Comparison of ENCODE assay signal across 13 cellular contexts in the genomic region with DNA sequence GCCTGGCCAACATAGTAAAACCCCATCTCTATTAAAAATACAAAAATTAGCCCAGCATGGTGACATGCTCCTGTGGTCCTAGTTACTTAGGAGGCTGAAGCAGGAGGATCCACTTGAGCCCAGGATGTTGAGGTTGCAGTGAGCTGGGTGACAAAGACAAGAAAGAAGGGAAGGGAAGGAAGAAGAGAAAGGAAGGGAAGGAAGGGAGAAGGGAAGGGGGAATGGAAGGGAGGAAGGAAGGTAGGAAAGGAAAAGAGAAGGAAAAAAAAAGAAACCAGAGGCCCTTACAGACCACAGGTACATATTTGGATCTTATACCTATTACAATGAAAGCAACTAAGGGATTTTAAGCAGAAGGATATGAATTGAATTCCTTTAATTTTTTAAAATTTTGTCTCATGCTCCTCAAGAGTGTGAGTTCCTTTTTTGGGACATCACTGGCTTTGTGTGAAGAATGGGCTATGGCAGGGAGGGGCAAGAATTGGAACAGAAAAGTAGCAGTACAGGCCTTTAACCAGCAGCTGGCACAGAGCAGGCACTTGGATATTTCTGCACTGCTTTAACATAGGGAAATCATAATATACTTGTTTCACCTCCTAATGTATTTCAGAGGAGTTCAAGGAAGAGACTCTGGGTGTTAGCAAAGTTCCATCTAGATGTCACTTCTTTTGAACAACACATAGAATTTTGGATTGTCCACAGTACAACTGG. TPM values are rescaled to one million over a fixed set of nuclear protein-coding genes. Genes with fewer than 3 reads are reported as not detected.
DNase-seq lines count a peak whose midpoint lies in the region; ATAC-seq and TF ChIP-seq lines count a peak whose summit lies in the region.
"Had no signal": no experiment of that assay in that cellular context is flagged by ENCODE, and none has a peak within 500 bp of the region (broad histone marks: within the 10 kb centered on the region; RNA-seq: fewer than 3 reads in every experiment).

No MANE protein-coding gene starts in this region.

- no peaks in the 10 kb centered on the region for H3K9me3 Mint-ChIP-seq in activated naive CD4-positive, alpha-beta T cell treated with anti-CD3 and anti-CD28 coated beads for 36 hours
- no peaks in the 10 kb centered on the region for H3K9me3 Mint-ChIP-seq in activated CD8-positive, alpha-beta T cell treated with anti-CD3 and anti-CD28 coated beads, Interleukin-2, amount 10 ng/mL, durations not matched to agents 7 days and 5 days (ENCODE audit: insufficient read depth)
- H3K9me3 Mint-ChIP-seq: mesothelial cell of epicardium had no signal

- peak; percentile 31 for TF ChIP-seq CTCF in fibroblast of the aortic adventitia (IDR thresholded peaks at IDR 0.05; ENCODE audit: insufficient read depth, low read length)
- TF ChIP-seq CTCF in transverse colon (IDR thresholded peaks at IDR 0.05) = no peak

- no peaks in the 10 kb centered on the region for H3K27me3 ChIP-seq in transverse colon
- H3K27me3 ChIP-seq: dorsolateral prefrontal cortex had no signal

- peak overlapping the region; percentile 84 for H3K27ac Mint-ChIP-seq in activated naive CD4-positive, alpha-beta T cell treated with anti-CD3 and anti-CD28 coated beads for 36 hours
- H3K27ac Mint-ChIP-seq in activated CD8-positive, alpha-beta T cell treated with anti-CD3 and anti-CD28 coated beads, Interleukin-2, amount 10 ng/mL, durations not matched to agents 7 days and 5 days = peak overlapping the region; percentile 97
- H3K27ac Mint-ChIP-seq: mesothelial cell of epicardium had no signal

- POLR2A ChIA-PET in activated CD8-positive, alpha-beta T cell treated with anti-CD3 and anti-CD28 coated beads, Interleukin-2, amount 10 ng/mL, durations not matched to agents 7 days and 5 days (lab: Charles Lee) = interaction anchor here (1.0 to 4.2 kb wide), 4 partner anchors 14 to 60 kb away, joined by 3 to 24 read pairs (median 10); no protein-coding TSS in a partner anchor

- intact Hi-C loops in activated naive CD4-positive, alpha-beta T cell treated with anti-CD3 and anti-CD28 coated beads for 36 hours (cut with micrococcal nuclease) = loop anchor here (10.0 kb wide), 1 partner anchor 763 kb away; no protein-coding TSS in a partner anchor
- intact Hi-C loops in transverse colon (cut with DNase I; ENCODE audit: low total_unique reads) = no loop called here

- peak overlapping the region; percentile 2 to 57 (median 31) for H3K27ac ChIP-seq in transverse colon
- H3K27ac ChIP-seq: dorsolateral prefrontal cortex had no signal

- no peak for DNase-seq in activated naive CD4-positive, alpha-beta T cell treated with anti-CD3 and anti-CD28 coated beads for 36 hours
- DNase-seq in activated naive CD4-positive, alpha-beta T cell treated with anti-CD3 and anti-CD28 coated beads, Interleukin-2, amount 50 U/mL, for 16 hours = no peak
- DNase-seq in activated CD8-positive, alpha-beta T cell treated with anti-CD3 and anti-CD28 coated beads, Interleukin-2, amount 10 ng/mL, durations not matched to agents 7 days and 5 days = no peak
- DNase-seq in fibroblast of the aortic adventitia (ENCODE audit: low read depth) (no peak), transverse colon (no peak), kidney glomerular epithelial cell (lab: John Stamatoyannopoulos, UW) (no peak)
- DNase-seq: dorsolateral prefrontal cortex, hippocampal formation, NCI-H1092, NCI-H774 had no signal

- no peaks in the 10 kb centered on the region for H3K9me3 ChIP-seq in transverse colon

- peaks cover 30% of the 10 kb centered on the region for H3K36me3 Mint-ChIP-seq in activated naive CD4-positive, alpha-beta T cell treated with anti-CD3 and anti-CD28 coated beads for 36 hours (ENCODE audit: low read depth)
- peaks cover 73% of the 10 kb centered on the region for H3K36me3 Mint-ChIP-seq in activated CD8-positive, alpha-beta T cell treated with anti-CD3 and anti-CD28 coated beads, Interleukin-2, amount 10 ng/mL, durations not matched to agents 7 days and 5 days (ENCODE audit: low read depth)

- no peaks in the 10 kb centered on the region for H3K27me3 Mint-ChIP-seq in activated naive CD4-positive, alpha-beta T cell treated with anti-CD3 and anti-CD28 coated beads for 36 hours (ENCODE audit: low read depth)
- H3K27me3 Mint-ChIP-seq in activated CD8-positive, alpha-beta T cell treated with anti-CD3 and anti-CD28 coated beads, Interleukin-2, amount 10 ng/mL, durations not matched to agents 7 days and 5 days (ENCODE audit: low read depth) = no peaks in the 10 kb centered on the region

- no peak for ATAC-seq in activated CD8-positive, alpha-beta T cell treated with anti-CD3 and anti-CD28 coated beads, Interleukin-2, amount 10 ng/mL, durations not matched to agents 7 days and 5 days
- ATAC-seq in GM18517 (IDR thresholded peaks at IDR 0.05; ENCODE audit: unreplicated experiment) (no peak), HG02870 (IDR thresholded peaks at IDR 0.05; ENCODE audit: unreplicated experiment) (no peak)

- CTCF ChIA-PET in activated naive CD4-positive, alpha-beta T cell treated with anti-CD3 and anti-CD28 coated beads for 36 hours (lab: Charles Lee) = interaction anchor here (1.1 to 1.2 kb wide), 2 partner anchors 15 to 85 kb away, joined by 4 to 5 read pairs; partner anchors contain the start of gene RSL24D1
- CTCF ChIA-PET in activated CD8-positive, alpha-beta T cell treated with anti-CD3 and anti-CD28 coated beads, Interleukin-2, amount 10 ng/mL, durations not matched to agents 7 days and 5 days (lab: Charles Lee) = interaction anchor here (0.9 to 2.5 kb wide), 14 partner anchors 10 to 65 kb away, joined by 3 to 11 read pairs (median 4); no protein-coding TSS in a partner anchor

- no peak for TF ChIP-seq EP300 in transverse colon (IDR thresholded peaks at IDR 0.05; ENCODE audit: low read depth)

- no peak overlapping the region for H3K4me3 ChIP-seq in fibroblast of the aortic adventitia (ENCODE audit: low read depth, low read length)
- no peak overlapping the region for H3K4me3 ChIP-seq in transverse colon
- H3K4me3 ChIP-seq: dorsolateral prefrontal cortex had no signal

- no peaks in the 10 kb centered on the region for H3K36me3 ChIP-seq in transverse colon

- H3K4me3 Mint-ChIP-seq in activated naive CD4-positive, alpha-beta T cell treated with anti-CD3 and anti-CD28 coated beads for 36 hours = peak overlapping the region; percentile 7
- H3K4me3 Mint-ChIP-seq in activated CD8-positive, alpha-beta T cell treated with anti-CD3 and anti-CD28 coated beads, Interleukin-2, amount 10 ng/mL, durations not matched to agents 7 days and 5 days = no peak overlapping the region
- H3K4me3 Mint-ChIP-seq: mesothelial cell of epicardium had no signal

- H3K4me1 Mint-ChIP-seq in activated naive CD4-positive, alpha-beta T cell treated with anti-CD3 and anti-CD28 coated beads for 36 hours (ENCODE audit: low read depth) = peaks cover 95% of the 10 kb centered on the region
- peaks cover 98% of the 10 kb centered on the region for H3K4me1 Mint-ChIP-seq in activated CD8-positive, alpha-beta T cell treated with anti-CD3 and anti-CD28 coated beads, Interleukin-2, amount 10 ng/mL, durations not matched to agents 7 days and 5 days (ENCODE audit: low read depth)

- peaks cover 5 to 24% (median 12%) of the 10 kb centered on the region in 4 donors for H3K4me1 ChIP-seq in transverse colon

- TF ChIP-seq POLR2A in transverse colon (IDR thresholded peaks at IDR 0.05) = no peak

- in situ Hi-C loops in transverse colon (cut with MboI; ENCODE audit: low pct_ligation_motif_present in 1 of 4, low pct_unique_long_range_greater_than_20kb in 1 of 4, low sequenced_read_pairs in 3 of 4) = loop anchor here in 1 of 4 donors (10.0 kb wide), 1 partner anchor 67 kb away; no protein-coding TSS in a partner anchor

RNA-seq across cellular contexts. Expression of gene RAB27A, which starts 7.9 kb away (rescaled TPM):
- total RNA-seq in activated naive CD4-positive, alpha-beta T cell treated with anti-CD3 and anti-CD28 coated beads for 36 hours = 100 to 1,000 TPM; 119 to 124 TPM
- total RNA-seq in activated CD8-positive, alpha-beta T cell treated with anti-CD3 and anti-CD28 coated beads, Interleukin-2, amount 10 ng/mL, durations not matched to agents 7 days and 5 days = 100 to 1,000 TPM; 102 to 105 TPM
- total RNA-seq in fibroblast of the aortic adventitia (ENCODE audit: low replicate concordance) = 9.9 and 27.7 TPM in 2 replicates
- total RNA-seq in transverse colon = 10 to 100 TPM in 3 of 4 donors, 1 to 10 TPM in 1; 9.4 to 65.7 (median 24.1) TPM

RNA-seq across cellular contexts. Expression of gene PIGBOS1, which starts 37.3 kb away (rescaled TPM):
- total RNA-seq in activated naive CD4-positive, alpha-beta T cell treated with anti-CD3 and anti-CD28 coated beads for 36 hours = 1 to 10 TPM; 7.3 to 9.2 TPM
- 10 to 100 TPM in 1 of 2 experiments, 1 to 10 TPM in 1; 8.9 to 12.2 TPM for total RNA-seq in activated CD8-positive, alpha-beta T cell treated with anti-CD3 and anti-CD28 coated beads, Interleukin-2, amount 10 ng/mL, durations not matched to agents 7 days and 5 days
- 9.5 and 10.9 TPM in 2 replicates for total RNA-seq in fibroblast of the aortic adventitia (ENCODE audit: low replicate concordance)
- 10 to 100 TPM in 2 of 4 donors, not detected in 2; 14.2 to 14.8 TPM for total RNA-seq in transverse colon

RNA-seq across cellular contexts. Expression of gene PIGB, which starts 37.4 kb away (rescaled TPM):
- total RNA-seq in activated naive CD4-positive, alpha-beta T cell treated with anti-CD3 and anti-CD28 coated beads for 36 hours = 10 to 100 TPM; 13.3 to 13.8 TPM
- total RNA-seq in activated CD8-positive, alpha-beta T cell treated with anti-CD3 and anti-CD28 coated beads, Interleukin-2, amount 10 ng/mL, durations not matched to agents 7 days and 5 days = 10 to 100 TPM; 16.4 to 23.7 TPM
- 2.9 and 19.6 TPM in 2 replicates for total RNA-seq in fibroblast of the aortic adventitia (ENCODE audit: low replicate concordance)
- total RNA-seq in transverse colon = 10 to 100 TPM in 3 of 4 donors, under 1 TPM in 1; 0.60 to 15.3 (median 14.5) TPM
